15 cellular contexts compared by ENCODE assay signal in genomic region chr10:95423327-95424005, GRCh38.
DNase-seq lines count a peak whose midpoint lies in the region; ATAC-seq and TF ChIP-seq lines count a peak whose summit lies in the region.
"Had no signal": no experiment of that assay in that cellular context is flagged by ENCODE, and none has a peak within 500 bp of the region (broad histone marks: within the 10 kb centered on the region; RNA-seq: fewer than 3 reads in every experiment).

No MANE protein-coding gene starts in this region.

- H3K4me1 ChIP-seq in duodenal mucosa (ENCODE audit: control insufficient read depth in 1 of 2, insufficient read depth in 2 of 2, low read length in 2 of 2) (no peaks in the 10 kb centered on the region), mucosa of stomach (ENCODE audit: control insufficient read depth, insufficient read depth, low read length) (peaks cover 20% of the 10 kb centered on the region), vagina (peaks cover 7% of the 10 kb centered on the region), endodermal cell (ENCODE audit: control insufficient read depth, insufficient read depth, low read length) (peaks cover 17% of the 10 kb centered on the region)

- no peaks in the 10 kb centered on the region for H3K9me3 Mint-ChIP-seq in natural killer cell treated with Interleukin-12 subunit alpha and Interleukin-12 subunit beta and Interleukin-15 and Interleukin-18, amount 100 ng/mL, for 72 hours
- H3K9me3 Mint-ChIP-seq in natural killer cell: no peaks in the 10 kb centered on the region
- H3K9me3 Mint-ChIP-seq in endodermal cell: no peaks in the 10 kb centered on the region
- H3K9me3 Mint-ChIP-seq: effector memory CD8-positive, alpha-beta T cell had no signal

- H3K9me3 ChIP-seq in duodenal mucosa (ENCODE audit: control insufficient read depth in 1 of 2, low read length in 2 of 2) (no peaks in the 10 kb centered on the region), mucosa of stomach (ENCODE audit: control insufficient read depth, low read length) (no peaks in the 10 kb centered on the region), vagina (no peaks in the 10 kb centered on the region), endodermal cell (ENCODE audit: control insufficient read depth, low read length) (no peaks in the 10 kb centered on the region)

- H3K4me3 Mint-ChIP-seq in natural killer cell treated with Interleukin-12 subunit alpha and Interleukin-12 subunit beta and Interleukin-15 and Interleukin-18, amount 100 ng/mL, for 72 hours: no peak overlapping the region
- no peak overlapping the region for H3K4me3 Mint-ChIP-seq in natural killer cell
- no peak overlapping the region for H3K4me3 Mint-ChIP-seq in endodermal cell
- H3K4me3 Mint-ChIP-seq: activated CD8-positive, alpha-beta T cell treated with anti-CD3 and anti-CD28 coated beads, Interleukin-2, amount 10 ng/mL, durations not matched to agents 7 days and 5 days; effector memory CD8-positive, alpha-beta T cell had no signal

- no peaks in the 10 kb centered on the region for H3K36me3 Mint-ChIP-seq in natural killer cell treated with Interleukin-12 subunit alpha and Interleukin-12 subunit beta and Interleukin-15 and Interleukin-18, amount 100 ng/mL, for 72 hours
- H3K36me3 Mint-ChIP-seq in natural killer cell: no peaks in the 10 kb centered on the region
- no peaks in the 10 kb centered on the region for H3K36me3 Mint-ChIP-seq in endodermal cell (ENCODE audit: low read depth)

- no peak for ATAC-seq in natural killer cell treated with Interleukin-12 subunit alpha and Interleukin-12 subunit beta and Interleukin-15 and Interleukin-18, amount 100 ng/mL, for 72 hours
- ATAC-seq in natural killer cell: no peak
- no peak for ATAC-seq in GM18517 (IDR thresholded peaks at IDR 0.05; ENCODE audit: unreplicated experiment)
- ATAC-seq: activated CD8-positive, alpha-beta T cell treated with anti-CD3 and anti-CD28 coated beads, Interleukin-2, amount 10 ng/mL, durations not matched to agents 7 days and 5 days; effector memory CD8-positive, alpha-beta T cell had no signal

- TF ChIP-seq POLR2A in vagina (IDR thresholded peaks at IDR 0.05): no peak

- H3K4me3 ChIP-seq in duodenal mucosa (ENCODE audit: low read depth in 1 of 2, low read length in 2 of 2) (no peak overlapping the region), mucosa of stomach (ENCODE audit: low read length) (no peak overlapping the region), vagina (no peak overlapping the region), endodermal cell (ENCODE audit: low read length) (no peak overlapping the region)

- H3K27me3 ChIP-seq in duodenal mucosa (ENCODE audit: control insufficient read depth in 1 of 2, insufficient read depth in 2 of 2, low read length in 2 of 2): no peaks in the 10 kb centered on the region
- H3K27me3 ChIP-seq in mucosa of stomach (ENCODE audit: control insufficient read depth, insufficient read depth, low read length): no peaks in the 10 kb centered on the region
- H3K27me3 ChIP-seq in vagina: no peaks in the 10 kb centered on the region
- no peaks in the 10 kb centered on the region for H3K27me3 ChIP-seq in endodermal cell (ENCODE audit: control insufficient read depth, insufficient read depth, low read length, poor library complexity, severe bottlenecking)

- H3K36me3 ChIP-seq in duodenal mucosa (ENCODE audit: control insufficient read depth in 1 of 2, insufficient read depth in 2 of 2, low read length in 2 of 2): peaks cover 0 to 12% of the 10 kb centered on the region in 2 donors
- H3K36me3 ChIP-seq in mucosa of stomach (ENCODE audit: control insufficient read depth, insufficient read depth, low read length): no peaks in the 10 kb centered on the region
- H3K36me3 ChIP-seq in vagina: no peaks in the 10 kb centered on the region
- no peaks in the 10 kb centered on the region for H3K36me3 ChIP-seq in endodermal cell (ENCODE audit: control insufficient read depth, insufficient read depth, low read length)

- H3K9ac ChIP-seq in duodenal mucosa (ENCODE audit: low read depth in 1 of 2, low read length in 2 of 2) (no peak overlapping the region), mucosa of stomach (ENCODE audit: low read length) (peak overlapping the region; percentile 8), endodermal cell (ENCODE audit: extremely low read depth, low read length, poor library complexity, severe bottlenecking) (no peak overlapping the region)

- TF ChIP-seq CTCF in natural killer cell (IDR thresholded peaks at IDR 0.05) (no peak), vagina (IDR thresholded peaks at IDR 0.05) (no peak), endodermal cell (conservative IDR thresholded peaks at IDR 0.05) (no peak)

- H3K27ac ChIP-seq in duodenal mucosa (ENCODE audit: low read depth, low read length): peak overlapping the region; percentile 6
- H3K27ac ChIP-seq in vagina: peak overlapping the region; percentile 14
- H3K27ac ChIP-seq in endodermal cell (ENCODE audit: low read depth, low read length): no peak overlapping the region

- intact Hi-C loops in natural killer cell (cut with micrococcal nuclease) (no loop called here), vagina (cut with DNase I) (no loop called here)

- WGBS in endodermal cell (ENCODE audit: insufficient coverage in 1 of 2, insufficient read length in 1 of 2), 2 experiments: 88 to 89% methylated on average over 2 to 6 of the region's 6 CpGs

- H3K27me3 Mint-ChIP-seq in natural killer cell treated with Interleukin-12 subunit alpha and Interleukin-12 subunit beta and Interleukin-15 and Interleukin-18, amount 100 ng/mL, for 72 hours: peaks cover 0 to 11% of the 10 kb centered on the region in 2 donors
- H3K27me3 Mint-ChIP-seq in natural killer cell (ENCODE audit: low read depth in 2 of 2) (peaks cover 0 to 5% of the 10 kb centered on the region in 2 donors), endodermal cell (ENCODE audit: insufficient read depth) (no peaks in the 10 kb centered on the region)
- H3K27me3 Mint-ChIP-seq: effector memory CD8-positive, alpha-beta T cell had no signal

- no peaks in the 10 kb centered on the region for H3K4me1 Mint-ChIP-seq in natural killer cell treated with Interleukin-12 subunit alpha and Interleukin-12 subunit beta and Interleukin-15 and Interleukin-18, amount 100 ng/mL, for 72 hours (ENCODE audit: low read depth in 2 of 2)
- H3K4me1 Mint-ChIP-seq in natural killer cell: no peaks in the 10 kb centered on the region
- H3K4me1 Mint-ChIP-seq in endodermal cell: peaks cover 42% of the 10 kb centered on the region

- peak; percentile 53 for DNase-seq in natural killer cell treated with Interleukin-12 subunit alpha and Interleukin-12 subunit beta and Interleukin-15 and Interleukin-18, amount 100 ng/mL, for 72 hours (ENCODE audit: low spot score)
- DNase-seq in natural killer cell (no peak), vagina (ENCODE audit: extremely low spot score in 2 of 2) (no peak), DMS153 treated with DMSO at 0.1 percent for 48 hours (lab: John Stamatoyannopoulos, UW; ENCODE audit: unreplicated experiment) (no peak), endodermal cell (no peak)
- DNase-seq: activated CD8-positive, alpha-beta T cell treated with anti-CD3 and anti-CD28 coated beads, Interleukin-2, amount 10 ng/mL, durations not matched to agents 7 days and 5 days; activated effector memory CD4-positive, alpha-beta T cell treated with anti-CD3 and anti-CD28 coated beads, Interleukin-2, amount 50 U/mL, for 16 hours; effector memory CD8-positive, alpha-beta T cell; KG1; NCI-H1436 treated with DMSO at 0.1 percent for 48 hours; occipital lobe; trophoblast cell had no signal

- no peak overlapping the region for H3K27ac Mint-ChIP-seq in natural killer cell treated with Interleukin-12 subunit alpha and Interleukin-12 subunit beta and Interleukin-15 and Interleukin-18, amount 100 ng/mL, for 72 hours
- no peak overlapping the region for H3K27ac Mint-ChIP-seq in natural killer cell
- no peak overlapping the region for H3K27ac Mint-ChIP-seq in endodermal cell
- H3K27ac Mint-ChIP-seq: activated CD8-positive, alpha-beta T cell treated with anti-CD3 and anti-CD28 coated beads, Interleukin-2, amount 10 ng/mL, durations not matched to agents 7 days and 5 days; effector memory CD8-positive, alpha-beta T cell had no signal
